ENCODE assay signal across 8 cellular contexts in the genomic region with DNA sequence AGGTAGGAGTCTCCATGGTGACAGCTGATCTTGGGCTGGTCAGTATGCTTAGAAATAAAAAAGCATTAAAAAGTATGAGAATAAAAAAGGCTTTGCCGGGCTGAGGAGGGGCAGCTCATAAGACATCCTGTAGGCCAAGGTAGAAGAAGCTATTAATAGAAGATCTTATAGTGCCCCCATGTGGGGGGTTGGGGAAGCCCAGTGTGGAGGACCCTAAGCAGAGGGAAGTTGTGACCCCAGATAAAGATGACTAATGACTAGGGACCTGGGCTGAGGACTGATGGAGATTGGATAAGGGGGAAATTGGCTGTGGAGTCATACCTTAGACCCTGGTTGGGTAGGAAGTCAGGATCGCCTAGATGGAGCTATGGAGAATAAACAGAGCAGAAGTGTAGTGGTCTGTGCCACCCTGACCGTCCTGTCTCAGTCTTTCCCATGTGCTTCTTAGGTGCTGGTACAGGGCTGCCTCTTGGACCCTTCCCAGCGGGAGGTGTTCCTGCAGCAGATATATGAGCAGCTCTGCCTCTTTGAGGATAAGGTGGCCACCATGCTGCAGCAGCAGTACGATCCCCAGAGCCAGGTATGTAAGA. TPM values are rescaled to one million over a fixed set of nuclear protein-coding genes. Genes with fewer than 3 reads are reported as not detected.
DNase-seq lines count a peak whose midpoint lies in the region; ATAC-seq and TF ChIP-seq lines count a peak whose summit lies in the region.

No MANE protein-coding gene starts in this region.

- 72% methylated on average over 4 of the region's 5 CpGs for WGBS in right lobe of liver (ENCODE audit: insufficient coverage, low coverage, low lambda C conversion rate, missing lambda C conversion rate)

- H3K4me3 ChIP-seq in right lobe of liver, result no peak overlapping the region

- H3K4me1 ChIP-seq in right lobe of liver, result no peaks in the 10 kb centered on the region

- DNase-seq in DMS79 treated with DMSO at 0.1 percent for 48 hours (lab: John Stamatoyannopoulos, UW), result peak; percentile 43
- DNase-seq in DMS79 (lab: John Stamatoyannopoulos, UW), result no peak
- DNase-seq in NCI-H2227 (lab: John Stamatoyannopoulos, UW; ENCODE audit: unreplicated experiment), result peak; percentile 66
- peak; percentile 23 to 58 (median 39) for DNase-seq in activated CD4-positive, CD25-positive, alpha-beta regulatory T cell (lab: John Stamatoyannopoulos, UW)
- DNase-seq in cerebellar cortex (ENCODE audit: low spot score), result peak; percentile 72
- peak in 2 of 3 donors; percentile 40 to 58 for DNase-seq in right lobe of liver
- peak; percentile 28 for DNase-seq in stimulated activated CD8-positive, alpha-beta memory T cell treated with anti-CD3 and anti-CD28 coated beads, Interleukin-12 subunit alpha, Interleukin-12 subunit beta, amount 100 ng/mL, for 4 hours (ENCODE audit: low read depth)

- H3K36me3 ChIP-seq in right lobe of liver, result peaks cover 0 to 34% (median 10%) of the 10 kb centered on the region in 4 donors

- ATAC-seq in right lobe of liver, result peak; percentile 85 to 90 (median 86)
- no peak for ATAC-seq in GM19463 (IDR thresholded peaks at IDR 0.05; ENCODE audit: unreplicated experiment)

- no peak for TF ChIP-seq POLR2A in right lobe of liver (IDR thresholded peaks at IDR 0.05)

- TF ChIP-seq CTCF in right lobe of liver (IDR thresholded peaks at IDR 0.05), result peak; percentile 54 to 70 (median 66)

- no peak overlapping the region for H3K27ac ChIP-seq in right lobe of liver

- no peaks in the 10 kb centered on the region for H3K9me3 ChIP-seq in right lobe of liver

- intact Hi-C loops in right lobe of liver (cut with DNase I), result no loop called here

- H3K27me3 ChIP-seq in right lobe of liver, result no peaks in the 10 kb centered on the region

RNA-seq across cellular contexts. Expression of gene SZT2, which starts 25.0 kb away (rescaled TPM):
- 10 to 100 TPM; 12.7 to 30.4 (median 19.2) TPM for total RNA-seq in right lobe of liver

RNA-seq across cellular contexts. Expression of gene MED8, which starts 25.1 kb away (rescaled TPM):
- total RNA-seq in right lobe of liver, result 10 to 100 TPM; 20.7 to 26.6 (median 24.1) TPM

RNA-seq across cellular contexts. Expression of gene HYI, which starts 39.0 kb away (rescaled TPM):
- 10 to 100 TPM; 33.8 to 52.9 (median 41.9) TPM for total RNA-seq in right lobe of liver

RNA-seq across cellular contexts. Expression of gene ELOVL1, which starts 46.9 kb away (rescaled TPM):
- total RNA-seq in right lobe of liver, result 10 to 100 TPM; 19.9 to 38.3 (median 29.2) TPM

RNA-seq across cellular contexts. Expression of gene CDC20, which starts 55.9 kb away (rescaled TPM):
- total RNA-seq in right lobe of liver, result 1 to 10 TPM in 4 of 6 experiments, under 1 TPM in 1, not detected in 1; 0.49 to 5.3 (median 2.3) TPM
